ENCODE assay signal across 8 cellular contexts in the genomic region with DNA sequence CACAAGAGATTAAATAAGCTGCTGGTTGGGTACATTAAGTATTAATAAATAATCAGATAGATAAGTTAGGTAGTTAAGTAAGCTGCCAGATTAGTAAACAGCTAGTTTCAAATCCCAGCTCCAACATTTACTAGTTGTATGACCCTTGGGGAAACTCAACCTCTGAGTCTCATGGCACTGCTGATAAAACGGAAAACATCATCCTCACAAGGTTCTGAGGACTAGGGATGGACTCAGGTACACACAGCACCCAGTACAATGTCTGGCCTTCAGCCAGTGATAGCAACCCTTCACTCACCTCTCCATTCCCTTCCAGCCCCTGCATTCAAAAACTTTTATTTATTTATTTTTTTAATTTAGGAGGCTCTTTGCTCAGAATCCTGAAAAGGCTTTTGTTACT. TPM values are rescaled to one million over a fixed set of nuclear protein-coding genes. Genes with fewer than 3 reads are reported as not detected.
DNase-seq lines count a peak whose midpoint lies in the region; ATAC-seq and TF ChIP-seq lines count a peak whose summit lies in the region.

No MANE protein-coding gene starts in this region.

- H3K4me1 ChIP-seq in ascending aorta (peaks cover 5 to 27% of the 10 kb centered on the region in 2 donors), muscle layer of duodenum (ENCODE audit: control insufficient read depth in 1 of 2, insufficient read depth in 2 of 2, low read length in 2 of 2) (peaks cover 3 to 10% of the 10 kb centered on the region in 2 donors)

- no peaks in the 10 kb centered on the region for H3K27me3 Mint-ChIP-seq in stimulated activated naive CD8-positive, alpha-beta T cell treated with anti-CD3 and anti-CD28 coated beads, Interleukin-15, Interleukin-2, amounts not matched to agents 100 ng/mL and 50 ng/mL, for 24 hours

- peaks cover 5% of the 10 kb centered on the region for H3K9me3 Mint-ChIP-seq in stimulated activated naive CD8-positive, alpha-beta T cell treated with anti-CD3 and anti-CD28 coated beads, Interleukin-15, Interleukin-2, amounts not matched to agents 100 ng/mL and 50 ng/mL, for 24 hours

- H3K27ac Mint-ChIP-seq in stimulated activated naive CD8-positive, alpha-beta T cell treated with anti-CD3 and anti-CD28 coated beads, Interleukin-15, Interleukin-2, amounts not matched to agents 100 ng/mL and 50 ng/mL, for 24 hours, result peak overlapping the region; percentile 97

- H3K27ac ChIP-seq in ascending aorta (peak overlapping the region; percentile 83 to 89), muscle layer of duodenum (ENCODE audit: low read length) (peak overlapping the region; percentile 66)

- no peak for ATAC-seq in stimulated activated naive CD8-positive, alpha-beta T cell treated with anti-CD3 and anti-CD28 coated beads, Interleukin-15, Interleukin-2, amounts not matched to agents 100 U/mL and 50 U/mL, for 24 hours
- ATAC-seq in GM19455 (IDR thresholded peaks at IDR 0.05; ENCODE audit: unreplicated experiment) (no peak), esophagus mucosa (no peak), HG03159 (IDR thresholded peaks at IDR 0.05; ENCODE audit: unreplicated experiment) (no peak), HG02852 (IDR thresholded peaks at IDR 0.05; ENCODE audit: unreplicated experiment) (no peak)

- H3K4me1 Mint-ChIP-seq in stimulated activated naive CD8-positive, alpha-beta T cell treated with anti-CD3 and anti-CD28 coated beads, Interleukin-15, Interleukin-2, amounts not matched to agents 100 ng/mL and 50 ng/mL, for 24 hours (ENCODE audit: low read depth), result peaks cover 42% of the 10 kb centered on the region

- peaks cover 13% of the 10 kb centered on the region for H3K36me3 Mint-ChIP-seq in stimulated activated naive CD8-positive, alpha-beta T cell treated with anti-CD3 and anti-CD28 coated beads, Interleukin-15, Interleukin-2, amounts not matched to agents 100 ng/mL and 50 ng/mL, for 24 hours (ENCODE audit: low read depth)

- peak overlapping the region in 1 of 2 donors; percentile 40 for H3K4me3 ChIP-seq in ascending aorta
- no peak overlapping the region for H3K4me3 ChIP-seq in muscle layer of duodenum (ENCODE audit: low read depth in 1 of 2, low read length in 2 of 2)

- H3K36me3 ChIP-seq in ascending aorta (no peaks in the 10 kb centered on the region), muscle layer of duodenum (ENCODE audit: control insufficient read depth in 1 of 2, insufficient read depth in 2 of 2, low read length in 2 of 2) (no peaks in the 10 kb centered on the region)

- TF ChIP-seq CTCF in ascending aorta (IDR thresholded peaks at IDR 0.05), result no peak

- intact Hi-C loops in ascending aorta (cut with DNase I), result loop anchor here (5.0 kb wide), 1 partner anchor 352 kb away; a partner anchor contains a TSS

- H3K27me3 ChIP-seq in ascending aorta (no peaks in the 10 kb centered on the region), muscle layer of duodenum (ENCODE audit: low read depth, low read length) (no peaks in the 10 kb centered on the region)

- DNase-seq in stimulated activated naive CD8-positive, alpha-beta T cell treated with anti-CD3 and anti-CD28 coated beads, Interleukin-15, Interleukin-2, amounts not matched to agents 100 U/mL and 50 U/mL, for 24 hours, result no peak
- no peak for DNase-seq in ascending aorta (ENCODE audit: low spot score in 2 of 2)

- peak overlapping the region; percentile 78 for H3K4me3 Mint-ChIP-seq in stimulated activated naive CD8-positive, alpha-beta T cell treated with anti-CD3 and anti-CD28 coated beads, Interleukin-15, Interleukin-2, amounts not matched to agents 100 ng/mL and 50 ng/mL, for 24 hours

- H3K9me3 ChIP-seq in ascending aorta (no peaks in the 10 kb centered on the region), muscle layer of duodenum (ENCODE audit: control insufficient read depth in 1 of 2, low read length in 2 of 2) (no peaks in the 10 kb centered on the region)

RNA-seq across cellular contexts. Expression of a gene that starts 32.3 kb away (rescaled TPM):
- total RNA-seq in ascending aorta (0.11 TPM), esophagus mucosa (70.7 TPM)

Comparison
In these comparisons a context has a peak if more than half of its experiments do, and no peak if none do; other contexts are left out.
1. RNA of a gene that starts 32.3 kb away (total RNA-seq): 70.7 TPM in esophagus mucosa (single experiment); 0.11 TPM in ascending aorta (single experiment); every median in the first group is over 10 times any median in the second.